In genomic region chr11:88555018-88555828, GRCh38 we compare ENCODE assay signal across 11 cellular contexts.
DNase-seq lines count a peak whose midpoint lies in the region; TF ChIP-seq lines count a peak whose summit lies in the region.
"Had no signal": no experiment of that assay in that cellular context is flagged by ENCODE, and none has a peak within 500 bp of the region (broad histone marks: within the 10 kb centered on the region; RNA-seq: fewer than 3 reads in every experiment).

No MANE protein-coding gene starts in this region.

- H2AFZ ChIP-seq in ACC112 (ENCODE audit: low read length, unreplicated experiment) (peak overlapping the region; percentile 55), neural progenitor cell (replicated peaks) (no peak overlapping the region)

- H3K27ac Mint-ChIP-seq in neural progenitor cell = no peak overlapping the region
- H3K27ac Mint-ChIP-seq: CD8-positive, alpha-beta memory T cell had no signal

- H3K36me3 ChIP-seq in ACC112 (ENCODE audit: insufficient read depth, low read length) (no peaks in the 10 kb centered on the region), neural progenitor cell (no peaks in the 10 kb centered on the region)
- H3K36me3 ChIP-seq: SJCRH30 had no signal

- peak; percentile 99 for DNase-seq in HT1080 (ENCODE audit: low read depth)
- DNase-seq in brain pericyte (ENCODE audit: low read depth, low spot score) = peak; percentile 36
- peak; percentile 98 for DNase-seq in kidney tubule cell (ENCODE audit: low spot score)
- DNase-seq in neural progenitor cell (ENCODE audit: low spot score) = no peak
- DNase-seq in ecto neural progenitor cell (ENCODE audit: low spot score) = no peak
- DNase-seq in 8988T = no peak
- no peak for DNase-seq in NCI-H128 (lab: John Stamatoyannopoulos, UW; ENCODE audit: unreplicated experiment)
- DNase-seq: CD8-positive, alpha-beta memory T cell had no signal

- H3K9me3 Mint-ChIP-seq in neural progenitor cell = no peaks in the 10 kb centered on the region
- H3K9me3 Mint-ChIP-seq: CD8-positive, alpha-beta memory T cell had no signal

- H3K27ac ChIP-seq in ACC112 (ENCODE audit: low read depth, low read length) (peak overlapping the region; percentile 91), neural progenitor cell (no peak overlapping the region)
- H3K27ac ChIP-seq: SJCRH30 had no signal

- no peaks in the 10 kb centered on the region for H3F3A ChIP-seq in neural progenitor cell (ENCODE audit: low read depth)

- H3K9ac ChIP-seq in neural progenitor cell = no peak overlapping the region

- no peak overlapping the region for H3K4me2 ChIP-seq in neural progenitor cell

- H3K4me1 Mint-ChIP-seq in neural progenitor cell = no peaks in the 10 kb centered on the region
- H3K4me1 Mint-ChIP-seq: CD8-positive, alpha-beta memory T cell; neural crest cell had no signal

- peak overlapping the region; percentile 54 for H3K4me3 ChIP-seq in ACC112 (ENCODE audit: low read depth, low read length)
- H3K4me3 ChIP-seq in neural progenitor cell = no peak overlapping the region
- H3K4me3 ChIP-seq: SJCRH30 had no signal

- H3K4me1 ChIP-seq in ACC112 (ENCODE audit: control insufficient read depth, insufficient read depth, low read length, unreplicated experiment) (peaks cover 33% of the 10 kb centered on the region), neural progenitor cell (no peaks in the 10 kb centered on the region)
- H3K4me1 ChIP-seq: SJCRH30 had no signal

- TF ChIP-seq CTCF in neural progenitor cell (IDR thresholded peaks at IDR 0.05) = no peak

- no peaks in the 10 kb centered on the region for H3K36me3 Mint-ChIP-seq in neural progenitor cell
- H3K36me3 Mint-ChIP-seq: CD8-positive, alpha-beta memory T cell had no signal

- H3K79me2 ChIP-seq in ACC112 (ENCODE audit: control insufficient read depth, insufficient read depth, low read length, unreplicated experiment) (no peaks in the 10 kb centered on the region), neural progenitor cell (ENCODE audit: low read depth) (no peaks in the 10 kb centered on the region)

- no peaks in the 10 kb centered on the region for H3K9me3 ChIP-seq in neural progenitor cell (ENCODE audit: low read depth)
- H3K9me3 ChIP-seq: SJCRH30 had no signal

- no peaks in the 10 kb centered on the region for H4K20me1 ChIP-seq in neural progenitor cell (ENCODE audit: low read depth)

- H3K27me3 ChIP-seq in ACC112 (ENCODE audit: insufficient read depth, low read length) (no peaks in the 10 kb centered on the region), neural progenitor cell (no peaks in the 10 kb centered on the region)
- H3K27me3 ChIP-seq: SJCRH30 had no signal

- H3K27me3 Mint-ChIP-seq in neural progenitor cell (ENCODE audit: insufficient read depth, low read depth) = no peaks in the 10 kb centered on the region

- no peak overlapping the region for H3K4me3 Mint-ChIP-seq in neural progenitor cell
- H3K4me3 Mint-ChIP-seq: CD8-positive, alpha-beta memory T cell; neural crest cell had no signal

Comparison
In these comparisons a context has a peak if more than half of its experiments do, and no peak if none do; other contexts are left out.
1. DNase-seq: peak in HT1080 (single experiment), brain pericyte (single experiment) and kidney tubule cell (single experiment); none in neural progenitor cell (single experiment), ecto neural progenitor cell (single experiment), 8988T (single experiment) and NCI-H128 (single experiment).